In the genomic region with DNA sequence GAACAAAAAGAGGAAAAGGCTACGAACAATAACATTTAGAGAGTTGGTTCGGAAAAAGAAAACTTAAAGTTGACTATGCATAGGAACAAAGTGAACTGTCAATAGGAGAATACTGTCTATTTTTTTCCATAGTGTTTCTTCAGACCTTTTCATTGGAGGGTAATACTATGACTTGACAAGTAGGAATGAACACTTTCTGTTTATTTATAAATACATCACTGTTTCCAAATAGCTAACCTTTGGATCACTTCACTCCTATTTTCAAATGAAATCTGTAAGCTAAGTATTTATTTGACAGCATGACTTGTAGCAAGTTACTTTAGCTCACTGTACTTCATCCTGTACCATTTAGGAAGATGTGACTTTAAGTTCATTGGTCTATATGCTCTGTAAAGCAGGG, we compare ENCODE assay signal across 16 cellular contexts.
DNase-seq lines count a peak whose midpoint lies in the region; ATAC-seq and TF ChIP-seq lines count a peak whose summit lies in the region.
"Had no signal": no experiment of that assay in that cellular context is flagged by ENCODE, and none has a peak within 500 bp of the region (broad histone marks: within the 10 kb centered on the region; RNA-seq: fewer than 3 reads in every experiment).

No MANE protein-coding gene starts in this region.

- TF ChIP-seq CTCF in fibroblast of lung (conservative IDR thresholded peaks at IDR 0.05 in 1 of 2, IDR thresholded peaks at IDR 0.05 in 1 of 2; ENCODE audit: low read depth in 1 of 2, low read length in 2 of 2) = no peak

- H2BK12ac ChIP-seq in mesenchymal stem cell (ENCODE audit: low read length in 2 of 2) = no peak overlapping the region

- H3K4ac ChIP-seq in mesenchymal stem cell (ENCODE audit: low read depth in 1 of 2, low read length in 2 of 2) = no peak overlapping the region

- H3K27ac ChIP-seq in fibroblast of lung (ENCODE audit: insufficient read depth, low read length) (no peak overlapping the region), mesenchymal stem cell (ENCODE audit: low read length, poor library complexity, severe bottlenecking) (no peak overlapping the region)
- H3K27ac ChIP-seq: 22Rv1, A549, BLaER1 had no signal

- no peaks in the 10 kb centered on the region for H4K20me1 ChIP-seq in fibroblast of lung (ENCODE audit: control insufficient read depth, extremely low read depth, insufficient read depth, low read length)
- H4K20me1 ChIP-seq: BLaER1 had no signal

- DNase-seq in AG08396 (ENCODE audit: low spot score) = peak; percentile 17
- DNase-seq in adipocyte (ENCODE audit: low read depth) = peak; percentile 46
- DNase-seq in fibroblast of lung (ENCODE audit: low read depth in 2 of 2) = peak; percentile 16 to 25
- peak; percentile 44 for DNase-seq in mesenchymal stem cell
- DNase-seq in NCI-H1105 (lab: John Stamatoyannopoulos, UW) = no peak
- no peak for DNase-seq in GM03348 (ENCODE audit: low spot score)
- DNase-seq in HAP-1 (ENCODE audit: low spot score in 2 of 2) = no peak
- DNase-seq: CD4-positive, alpha-beta memory T cell; DMS153; DMS79; GDM1 had no signal

- no peak overlapping the region for H2BK15ac ChIP-seq in mesenchymal stem cell (ENCODE audit: low read depth, poor library complexity, severe bottlenecking)

- no peak overlapping the region for H4K8ac ChIP-seq in mesenchymal stem cell (ENCODE audit: low read length)

- WGBS in mesenchymal stem cell = 89% methylated on average over 2 of the region's 2 CpGs

- H2BK120ac ChIP-seq in mesenchymal stem cell (ENCODE audit: low read depth, low read length) = no peak overlapping the region

- H3K14ac ChIP-seq in mesenchymal stem cell (ENCODE audit: low read length in 2 of 2) = no peak overlapping the region

- in situ Hi-C loops in HAP-1 (cut with MboI; ENCODE audit: low sequenced_read_pairs) = no loop called here

- H3K23ac ChIP-seq in mesenchymal stem cell (ENCODE audit: low read length in 2 of 2) = no peak overlapping the region

- ATAC-seq in GM19035 (IDR thresholded peaks at IDR 0.05; ENCODE audit: unreplicated experiment) = no peak
- ATAC-seq: A549, GM23338 had no signal

- no peaks in the 10 kb centered on the region for H3K9me3 ChIP-seq in adipocyte (ENCODE audit: control insufficient read depth, low read length)
- H3K9me3 ChIP-seq in fibroblast of lung (ENCODE audit: control insufficient read depth, insufficient read depth, low read depth, low read length) = no peaks in the 10 kb centered on the region
- no peaks in the 10 kb centered on the region for H3K9me3 ChIP-seq in mesenchymal stem cell (ENCODE audit: control insufficient read depth, low read length)
- H3K9me3 ChIP-seq in HAP-1 = no peaks in the 10 kb centered on the region
- H3K9me3 ChIP-seq: A549, BLaER1 had no signal

- H2AK5ac ChIP-seq in mesenchymal stem cell (ENCODE audit: low read length, severe bottlenecking) = no peak overlapping the region

- H3K4me2 ChIP-seq in fibroblast of lung (ENCODE audit: extremely low read depth, insufficient read depth, low read length) = no peak overlapping the region
- H3K4me2 ChIP-seq in mesenchymal stem cell (ENCODE audit: low read length, poor library complexity, severe bottlenecking) = no peak overlapping the region
- H3K4me2 ChIP-seq: A549, BLaER1, GM23338 had no signal

- H3K36me3 ChIP-seq in adipocyte (ENCODE audit: control insufficient read depth, insufficient read depth, low read length, severe bottlenecking) (no peaks in the 10 kb centered on the region), fibroblast of lung (ENCODE audit: control insufficient read depth, insufficient read depth, low read length) (no peaks in the 10 kb centered on the region), mesenchymal stem cell (ENCODE audit: control insufficient read depth in 1 of 2, insufficient read depth in 2 of 2, low read depth in 1 of 2, low read length in 2 of 2) (no peaks in the 10 kb centered on the region), HAP-1 (replicated peaks) (no peaks in the 10 kb centered on the region)
- H3K36me3 ChIP-seq: BLaER1 had no signal

- no peak overlapping the region for H2BK5ac ChIP-seq in mesenchymal stem cell (ENCODE audit: low read depth, low read length, poor library complexity, severe bottlenecking)

- no peak overlapping the region for H4K91ac ChIP-seq in mesenchymal stem cell (ENCODE audit: low read length)

- H3K79me2 ChIP-seq in fibroblast of lung (ENCODE audit: control insufficient read depth, insufficient read depth, low read length) = no peaks in the 10 kb centered on the region

- H3K79me1 ChIP-seq in mesenchymal stem cell (replicated peaks; ENCODE audit: low read length, poor library complexity, severe bottlenecking) = no peaks in the 10 kb centered on the region

- H3K9ac ChIP-seq in adipocyte (ENCODE audit: low read length) (no peak overlapping the region), fibroblast of lung (ENCODE audit: insufficient read depth, low read length) (no peak overlapping the region), mesenchymal stem cell (ENCODE audit: low read length) (no peak overlapping the region)
- H3K9ac ChIP-seq: BLaER1 had no signal

- H3K4me1 ChIP-seq in adipocyte (ENCODE audit: control insufficient read depth, insufficient read depth, low read length) = peaks cover 40% of the 10 kb centered on the region
- no peaks in the 10 kb centered on the region for H3K4me1 ChIP-seq in fibroblast of lung (ENCODE audit: control insufficient read depth, extremely low read depth, insufficient read depth, low read length)
- no peaks in the 10 kb centered on the region for H3K4me1 ChIP-seq in mesenchymal stem cell (ENCODE audit: control insufficient read depth, insufficient read depth, low read depth, low read length)
- H3K4me1 ChIP-seq in HAP-1 = no peaks in the 10 kb centered on the region
- H3K4me1 ChIP-seq: A549, BLaER1 had no signal

- H3K4me3 ChIP-seq in adipocyte (ENCODE audit: low read length) (no peak overlapping the region), fibroblast of lung (replicated peaks in 1 of 4; ENCODE audit: control extremely low read depth in 1 of 4, insufficient read depth in 1 of 4, low read depth in 3 of 4, low read length in 4 of 4) (no peak overlapping the region), mesenchymal stem cell (ENCODE audit: insufficient read depth in 1 of 2, low read depth in 1 of 2, low read length in 2 of 2) (no peak overlapping the region), HAP-1 (no peak overlapping the region)
- H3K4me3 ChIP-seq: A549, BLaER1, GM23338 had no signal

- H3K27me3 ChIP-seq in adipocyte (replicated peaks; ENCODE audit: control insufficient read depth, insufficient read depth, low read length) (no peaks in the 10 kb centered on the region), fibroblast of lung (ENCODE audit: control insufficient read depth, insufficient read depth, low read length) (no peaks in the 10 kb centered on the region), mesenchymal stem cell (ENCODE audit: control insufficient read depth in 1 of 2, insufficient read depth in 1 of 2, low read length in 2 of 2) (no peaks in the 10 kb centered on the region), HAP-1 (ENCODE audit: low read depth) (no peaks in the 10 kb centered on the region)
- H3K27me3 ChIP-seq: BLaER1 had no signal

- H2AFZ ChIP-seq in fibroblast of lung (ENCODE audit: low read length) (no peak overlapping the region), mesenchymal stem cell (ENCODE audit: low read depth, low read length) (no peak overlapping the region)
- H2AFZ ChIP-seq: GM23338 had no signal

- no peak overlapping the region for H3K18ac ChIP-seq in mesenchymal stem cell (ENCODE audit: low read depth in 1 of 2, low read length in 2 of 2)

Comparison
In these comparisons a context has a peak if more than half of its experiments do, and no peak if none do; other contexts are left out.
1. DNase-seq: peak in AG08396 (single experiment), adipocyte (single experiment), fibroblast of lung (2 of 2) and mesenchymal stem cell (single experiment); none in NCI-H1105 (single experiment), GM03348 (single experiment) and HAP-1 (0 of 2).